ENCODE assay signal across 8 cellular contexts in genomic region chr12:56645201-56645716, GRCh38. TPM values are rescaled to one million over a fixed set of nuclear protein-coding genes. Genes with fewer than 3 reads are reported as not detected.
DNase-seq lines count a peak whose midpoint lies in the region; ATAC-seq, FAIRE-seq and TF ChIP-seq lines count a peak whose summit lies in the region.

No MANE protein-coding gene starts in this region.

- H3K23me2 ChIP-seq in H1 (ENCODE audit: low read depth, low read length), result peaks cover 8% of the 10 kb centered on the region; the same call in 1 of the 2 replicates

- H4K91ac ChIP-seq in H1 (replicated peaks; ENCODE audit: insufficient read length, low read length), result peak overlapping the region; percentile 75

- H3K79me2 ChIP-seq in PC-9 (ENCODE audit: low read depth), result peaks cover 48% of the 10 kb centered on the region
- H3K79me2 ChIP-seq in H1 (ENCODE audit: control insufficient read depth in 1 of 2, insufficient read depth in 2 of 2, low read length in 2 of 2), result peaks cover 14 to 34% of the 10 kb centered on the region in 2 experiments

- CTCF ChIA-PET in PC-9 (lab: Charles Lee) (interaction anchor here (0.9 kb wide), 1 partner anchor 9 kb away, joined by 5 read pairs; no protein-coding TSS in a partner anchor), H1 (lab: Charles Lee; ENCODE audit: partially characterized antibody) (interaction anchor here (0.5 to 4.3 kb wide), 4 partner anchors 9 to 780 kb away, joined by 3 to 29 read pairs (median 4); no protein-coding TSS in a partner anchor)

- peak overlapping the region; percentile 82 for H3K56ac ChIP-seq in H1 (replicated peaks; ENCODE audit: insufficient read length, low read depth, low read length)

- H3K27me3 ChIP-seq in GM06990 (replicated peaks; ENCODE audit: control insufficient read depth, insufficient read depth, low read length), result no peaks in the 10 kb centered on the region
- no peaks in the 10 kb centered on the region for H3K27me3 ChIP-seq in PC-9 (ENCODE audit: insufficient read depth, low read depth)
- no peaks in the 10 kb centered on the region for H3K27me3 ChIP-seq in H1 (replicated peaks in 1 of 4; ENCODE audit: control insufficient read depth in 3 of 4, extremely low read depth in 1 of 4, insufficient read depth in 3 of 4, low read length in 3 of 4)
- no peaks in the 10 kb centered on the region for H3K27me3 ChIP-seq in mucosa of stomach (ENCODE audit: control insufficient read depth, insufficient read depth, low read length)

- peak overlapping the region; percentile 60; the same call in 1 of the 2 replicates for H2BK12ac ChIP-seq in H1 (ENCODE audit: low read depth, low read length)

- no peak overlapping the region for H2BK15ac ChIP-seq in H1 (ENCODE audit: low read length)

- H2AFZ ChIP-seq in PC-9, result peak overlapping the region; percentile 77
- H2AFZ ChIP-seq in H1 (ENCODE audit: low read length), result no peak overlapping the region

- BruUV-seq in PC-9 (replicated peaks; lab: Mats Ljungman, UMichigan), result TSS peak; percentile 61

- peak overlapping the region; percentile 71; the same call in 1 of the 2 replicates for H2AK5ac ChIP-seq in H1 (ENCODE audit: low read depth, low read length)

- H3K79me1 ChIP-seq in H1 (ENCODE audit: low read depth, low read length), result peaks cover 2% of the 10 kb centered on the region

- peak overlapping the region; percentile 16 for H4K5ac ChIP-seq in H1 (ENCODE audit: insufficient read length, low read depth, low read length)

- H3F3A ChIP-seq in PC-9 (ENCODE audit: insufficient read depth, low read depth), result peaks cover 36% of the 10 kb centered on the region

- H4K8ac ChIP-seq in H1 (ENCODE audit: extremely low read depth, insufficient read depth, low read length), result peak overlapping the region; percentile 97; the same call in 1 of the 2 replicates

- FAIRE-seq in H1 (lab: Jason Lieb, UNC) (no peak), GM12892 (lab: Jason Lieb, UNC) (no peak)

- H4K20me1 ChIP-seq in PC-9 (ENCODE audit: insufficient read depth) (peaks cover 35% of the 10 kb centered on the region), H1 (replicated peaks in 1 of 2; ENCODE audit: control insufficient read depth in 1 of 2, insufficient read depth in 2 of 2, low read length in 2 of 2) (peaks cover 9 to 15% of the 10 kb centered on the region in 2 experiments)

- peak overlapping the region; percentile 36 for H3K27ac ChIP-seq in PC-9
- peak overlapping the region; percentile 95 for H3K27ac ChIP-seq in H1 (ENCODE audit: low read depth, low read length)

- no peak for ATAC-seq in HG03039 (IDR thresholded peaks at IDR 0.05; ENCODE audit: unreplicated experiment)

- H2BK20ac ChIP-seq in H1 (ENCODE audit: low read length), result no peak overlapping the region

- WGBS in H1 (ENCODE audit: extremely low coverage in 1 of 2, insufficient coverage in 1 of 2, insufficient read length in 1 of 2, insufficient replicate concordance in 2 of 2, low coverage in 1 of 2, low lambda C conversion rate in 2 of 2, missing lambda C conversion rate in 1 of 2), 2 experiments, result 2% methylated on average over 29 of the region's 29 CpGs; no CpG with 5 or more reads in 1 of the 2 experiments

- TF ChIP-seq EP300 in H1 (IDR thresholded peaks at IDR 0.05; ENCODE audit: borderline replicate concordance in 1 of 2, low read depth in 2 of 2, low read length in 2 of 2), result no peak

- H3K4me1 ChIP-seq in PC-9 (replicated peaks; ENCODE audit: insufficient read depth) (peaks cover 18% of the 10 kb centered on the region), H1 (replicated peaks in 1 of 4; ENCODE audit: control insufficient read depth in 3 of 4, insufficient read depth in 4 of 4, low read length in 3 of 4) (no peaks in the 10 kb centered on the region), mucosa of stomach (ENCODE audit: control insufficient read depth, insufficient read depth, low read length) (peaks cover 9% of the 10 kb centered on the region)

- peak; percentile 29 for DNase-seq in GM06990 (ENCODE audit: extremely low read depth, insufficient read length)
- no peak for DNase-seq in PC-9
- no peak for DNase-seq in H1 (ENCODE audit: low read depth in 1 of 2, low spot score in 2 of 2)
- DNase-seq in GM12892 (ENCODE audit: insufficient read length), result no peak
- no peak for DNase-seq in GF-D8 (lab: John Stamatoyannopoulos, UW)
- no peak for DNase-seq in activated CD4-positive, alpha-beta T cell treated with anti-CD3 and anti-CD28 coated beads for 1 hour

- H3K9ac ChIP-seq in H1 (replicated peaks in 1 of 4; ENCODE audit: extremely low read depth in 1 of 4, low read depth in 3 of 4, low read length in 3 of 4) (peak overlapping the region; percentile 89 to 97 (median 93)), mucosa of stomach (ENCODE audit: low read length) (peak overlapping the region; percentile 96)

- H3K18ac ChIP-seq in H1 (ENCODE audit: extremely low read depth, low read length), result peak overlapping the region; percentile 81

- H3K4me3 ChIP-seq in GM06990 (replicated peaks; ENCODE audit: low read depth, low read length) (peak overlapping the region; percentile 98), PC-9 (peak overlapping the region; percentile 94), H1 (ENCODE audit: extremely low read depth in 1 of 4, insufficient read depth in 2 of 4, low read depth in 3 of 4, low read length in 4 of 4) (peak overlapping the region; percentile 90 to 99 (median 97)), mucosa of stomach (ENCODE audit: low read length) (peak overlapping the region; percentile 93)

- peak overlapping the region; percentile 68 for H3K14ac ChIP-seq in H1 (ENCODE audit: insufficient read length)

- no peaks in the 10 kb centered on the region for H3K9me3 ChIP-seq in PC-9 (ENCODE audit: insufficient read depth, low read depth)
- no peaks in the 10 kb centered on the region for H3K9me3 ChIP-seq in H1 (ENCODE audit: insufficient read depth in 2 of 2, low read depth in 1 of 2, low read length in 1 of 2)
- H3K9me3 ChIP-seq in mucosa of stomach (ENCODE audit: control insufficient read depth, low read length), result no peaks in the 10 kb centered on the region

- peak overlapping the region; percentile 41 for H3K4ac ChIP-seq in H1 (replicated peaks; ENCODE audit: insufficient read length, low read depth, low read length)

- no peak for TF ChIP-seq POLR2A in H1 (IDR thresholded peaks at IDR 0.05; ENCODE audit: control extremely low read depth in 1 of 2, low read depth in 2 of 2, low read length in 2 of 2)
- no peak for TF ChIP-seq POLR2A in GM12892 (IDR thresholded peaks at IDR 0.05; ENCODE audit: low read depth, low read length)

- peak overlapping the region; percentile 94 for H2BK5ac ChIP-seq in H1 (ENCODE audit: low read depth, low read length)

- no peaks in the 10 kb centered on the region for H3K9me2 ChIP-seq in PC-9 (ENCODE audit: insufficient read depth)

- no peak for TF ChIP-seq RAD21 in H1 (IDR thresholded peaks at IDR 0.05 in 1 of 2, conservative IDR thresholded peaks at IDR 0.05 in 1 of 2; ENCODE audit: low read depth in 2 of 2, low read length in 2 of 2)

- no peak overlapping the region for H3K23ac ChIP-seq in H1 (ENCODE audit: insufficient read length)

- POLR2A ChIA-PET in PC-9 (lab: Charles Lee; ENCODE audit: unreplicated experiment) (interaction anchor here (0.6 to 0.7 kb wide), 3 partner anchors 9 to 40 kb away, joined by 3 read pairs; no protein-coding TSS in a partner anchor), H1 (lab: Charles Lee; ENCODE audit: partially characterized antibody) (interaction anchor here (0.7 to 10.3 kb wide), 17 partner anchors 11 to 185 kb away, joined by 3 to 130 read pairs (median 5); partner anchors contain the start of genes BAZ2A, NACA and PTGES3)

- no peak overlapping the region for H2BK120ac ChIP-seq in H1 (replicated peaks; ENCODE audit: low read depth, low read length)

- H3K4me2 ChIP-seq in PC-9, result peak overlapping the region; percentile 89
- peak overlapping the region; percentile 61 to 82 for H3K4me2 ChIP-seq in H1 (ENCODE audit: insufficient read depth in 1 of 2, low read depth in 2 of 2, low read length in 2 of 2)

- H3K36me3 ChIP-seq in GM06990 (ENCODE audit: control insufficient read depth, insufficient read depth, low read length) (peaks cover 9% of the 10 kb centered on the region), PC-9 (ENCODE audit: low read depth) (peaks cover 34% of the 10 kb centered on the region), H1 (ENCODE audit: control insufficient read depth in 2 of 4, insufficient read depth in 4 of 4, low read length in 3 of 4) (peaks cover 24 to 47% (median 34%) of the 10 kb centered on the region in 4 experiments), mucosa of stomach (ENCODE audit: control insufficient read depth, insufficient read depth, low read length) (peaks cover 11% of the 10 kb centered on the region)

- intact Hi-C loops in PC-9 (cut with micrococcal nuclease; ENCODE audit: unreplicated experiment), result no loop called here

- TF ChIP-seq CTCF in GM06990 (IDR thresholded peaks at IDR 0.05; ENCODE audit: insufficient read depth, low read length, poor library complexity, severe bottlenecking) (no peak), PC-9 (conservative IDR thresholded peaks at IDR 0.05) (no peak), H1 (IDR thresholded peaks at IDR 0.05; ENCODE audit: control extremely low read depth in 1 of 3, insufficient read depth in 1 of 3, low read depth in 1 of 3, low read length in 3 of 3) (no peak)

RNA-seq across cellular contexts. Expression of gene ATP5F1B, which starts 0.5 kb away (rescaled TPM):
- total RNA-seq in PC-9 (2021), result 506 and 587 TPM in 2 replicates
- 900 and 930 TPM in 2 replicates for total RNA-seq in H1 (2021; fragmentation: NEBNext Ultra II Directional; extraction: Animal tissue kit (Norgen Biotek cat#: 25700))
- 1,127 and 1,522 TPM in 2 replicates for polyA plus RNA-seq in H1 (2011; rRNA removed)
- polyA plus RNA-seq in H1 (2011; cell fraction: cytosol; rRNA removed), result 1,136 TPM
- polyA plus RNA-seq in H1 (2011; cell fraction: nucleus; rRNA removed), result 1,291 TPM
- 1,029 to 1,478 TPM (median 1,152 TPM) in 4 replicates for polyA plus RNA-seq in H1 (2012, experiment 1 of 2)
- polyA plus RNA-seq in H1 (2012, experiment 2 of 2), result 1,210 TPM
- polyA plus RNA-seq in H1 (2013, experiment 1 of 2), result 633 TPM
- polyA plus RNA-seq in H1 (2013, experiment 2 of 2), result 646 TPM
- polyA minus RNA-seq in H1 (2011; rRNA and poly(A)+ RNA removed), result 2,044 and 2,615 TPM in 2 replicates
- 699 TPM for polyA minus RNA-seq in H1 (2011; cell fraction: cytosol; rRNA and poly(A)+ RNA removed)
- polyA minus RNA-seq in H1 (2011; cell fraction: nucleus; rRNA and poly(A)+ RNA removed), result 349 TPM
- 1,127 TPM for polyA plus RNA-seq in GM12892 (2012; ENCODE audit: missing spikeins)

RNA-seq across cellular contexts. Expression of gene BAZ2A, which starts 15.1 kb away (rescaled TPM):
- 99.5 and 115 TPM in 2 replicates for total RNA-seq in PC-9 (2021)
- 110 TPM in 2 replicates for total RNA-seq in H1 (2021; fragmentation: NEBNext Ultra II Directional; extraction: Animal tissue kit (Norgen Biotek cat#: 25700))
- polyA plus RNA-seq in H1 (2011; rRNA removed), result 52.0 and 70.9 TPM in 2 replicates
- polyA plus RNA-seq in H1 (2011; cell fraction: cytosol; rRNA removed), result 57.2 TPM
- polyA plus RNA-seq in H1 (2011; cell fraction: nucleus; rRNA removed), result 182 TPM
- polyA plus RNA-seq in H1 (2012, experiment 1 of 2), result 47.8 to 66.7 TPM (median 60.2 TPM) in 4 replicates
- polyA plus RNA-seq in H1 (2012, experiment 2 of 2), result 40.7 TPM
- polyA plus RNA-seq in H1 (2013, experiment 1 of 2), result 69.4 TPM
- 63.0 TPM for polyA plus RNA-seq in H1 (2013, experiment 2 of 2)
- 185 and 186 TPM in 2 replicates for polyA minus RNA-seq in H1 (2011; rRNA and poly(A)+ RNA removed)
- 73.3 TPM for polyA minus RNA-seq in H1 (2011; cell fraction: cytosol; rRNA and poly(A)+ RNA removed)
- polyA minus RNA-seq in H1 (2011; cell fraction: nucleus; rRNA and poly(A)+ RNA removed), result 119 TPM
- polyA plus RNA-seq in GM12892 (2012; ENCODE audit: missing spikeins), result 40.2 TPM

RNA-seq across cellular contexts. Expression of gene PTGES3, which starts 42.8 kb away (rescaled TPM):
- 227 and 322 TPM in 2 replicates for total RNA-seq in PC-9 (2021)
- 453 and 464 TPM in 2 replicates for total RNA-seq in H1 (2021; fragmentation: NEBNext Ultra II Directional; extraction: Animal tissue kit (Norgen Biotek cat#: 25700))
- polyA plus RNA-seq in H1 (2011; rRNA removed), result 62.2 and 111 TPM in 2 replicates
- polyA plus RNA-seq in H1 (2011; cell fraction: cytosol; rRNA removed), result 114 TPM
- polyA plus RNA-seq in H1 (2011; cell fraction: nucleus; rRNA removed), result 72.5 TPM
- polyA plus RNA-seq in H1 (2012, experiment 1 of 2), result 209 to 368 TPM (median 231 TPM) in 4 replicates
- 91.5 TPM for polyA plus RNA-seq in H1 (2012, experiment 2 of 2)
- 399 TPM for polyA plus RNA-seq in H1 (2013, experiment 1 of 2)
- polyA plus RNA-seq in H1 (2013, experiment 2 of 2), result 418 TPM
- 47.3 and 67.3 TPM in 2 replicates for polyA minus RNA-seq in H1 (2011; rRNA and poly(A)+ RNA removed)
- polyA minus RNA-seq in H1 (2011; cell fraction: cytosol; rRNA and poly(A)+ RNA removed), result 138 TPM
- polyA minus RNA-seq in H1 (2011; cell fraction: nucleus; rRNA and poly(A)+ RNA removed), result 56.6 TPM
- polyA plus RNA-seq in GM12892 (2012; ENCODE audit: missing spikeins), result 297 TPM
